In the genomic region with DNA sequence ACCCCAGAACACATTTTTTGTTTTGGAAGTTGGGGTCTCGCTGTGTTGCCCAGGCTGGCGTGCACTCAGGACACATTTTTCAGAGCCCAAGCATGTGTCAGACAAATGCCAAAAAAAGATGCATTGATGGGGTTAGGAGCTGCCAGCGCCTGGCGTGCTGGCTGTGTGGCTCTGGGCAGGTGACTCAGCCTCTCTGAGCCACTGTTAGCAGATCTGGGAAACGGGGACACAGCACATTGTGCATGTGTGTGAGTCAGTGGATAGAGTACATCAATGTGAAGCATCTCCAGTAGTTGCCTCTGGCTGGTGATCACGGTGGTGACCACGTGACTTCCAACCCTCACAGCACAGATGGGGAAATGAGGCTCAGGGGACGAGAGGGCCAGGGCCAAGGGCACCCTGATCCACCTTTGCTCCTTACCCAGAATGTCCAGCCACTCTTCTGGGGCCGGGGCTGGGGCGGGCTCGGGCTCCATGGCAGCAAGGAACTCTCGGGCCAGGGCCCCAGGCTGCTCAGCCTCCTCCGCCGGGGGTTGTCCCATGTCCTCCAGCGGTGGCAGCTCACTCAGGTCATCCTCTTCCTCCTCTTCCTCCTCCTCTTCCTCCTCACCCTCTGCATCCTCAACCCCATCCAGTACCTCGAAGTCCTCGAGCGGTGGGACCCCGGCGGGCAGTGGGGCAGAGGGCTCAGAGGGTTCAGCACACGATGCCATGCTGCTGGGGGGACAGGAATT, we compare ENCODE assay signal across 12 cellular contexts. TPM values are rescaled to one million over a fixed set of nuclear protein-coding genes. Genes with fewer than 3 reads are reported as not detected.
DNase-seq lines count a peak whose midpoint lies in the region; ATAC-seq and TF ChIP-seq lines count a peak whose summit lies in the region.
"Had no signal": no experiment of that assay in that cellular context is flagged by ENCODE, and none has a peak within 500 bp of the region (broad histone marks: within the 10 kb centered on the region; RNA-seq: fewer than 3 reads in every experiment).

No MANE protein-coding gene starts in this region.

- POLR2A ChIA-PET in AG04449 (lab: Yijun Ruan, JAX), result no interaction called here

- H3K18ac ChIP-seq in mesenchymal stem cell (ENCODE audit: low read depth in 1 of 2, low read length in 2 of 2), result no peak overlapping the region

- H3K14ac ChIP-seq in mesenchymal stem cell (ENCODE audit: low read length in 2 of 2), result no peak overlapping the region

- H4K91ac ChIP-seq in mesenchymal stem cell (ENCODE audit: low read length), result peak overlapping the region; percentile 93

- peak overlapping the region; percentile 12 for H2BK15ac ChIP-seq in mesenchymal stem cell (ENCODE audit: low read depth, poor library complexity, severe bottlenecking)

- DNase-seq in AG04449 (ENCODE audit: low read depth, low spot score), result no peak
- DNase-seq in GM20000 (ENCODE audit: low spot score), result peak; percentile 6
- no peak for DNase-seq in activated naive CD4-positive, alpha-beta T cell treated with anti-CD3 and anti-CD28 coated beads, Interleukin-2, amount 10 ng/mL, durations not matched to agents 7 days and 5 days
- peak; percentile 32 for DNase-seq in mesenchymal stem cell
- DNase-seq in HAP-1 (ENCODE audit: low spot score in 2 of 2), result no peak
- DNase-seq in HK-2 (ENCODE audit: unreplicated experiment), result no peak
- DNase-seq: activated CD4-positive, CD25-positive, alpha-beta regulatory T cell; islet precursor cell; NCI-H510A; upper lobe of right lung had no signal

- no peak overlapping the region for H2BK5ac ChIP-seq in mesenchymal stem cell (ENCODE audit: low read depth, low read length, poor library complexity, severe bottlenecking)

- no peak overlapping the region for H2BK120ac ChIP-seq in mesenchymal stem cell (ENCODE audit: low read depth, low read length)

- no peaks in the 10 kb centered on the region for H3K9me3 Mint-ChIP-seq in activated naive CD4-positive, alpha-beta T cell treated with anti-CD3 and anti-CD28 coated beads, Interleukin-2, amount 10 ng/mL, durations not matched to agents 7 days and 5 days

- in situ Hi-C loops in HAP-1 (cut with MboI; ENCODE audit: low sequenced_read_pairs), result no loop called here

- no peak overlapping the region for H3K23ac ChIP-seq in mesenchymal stem cell (ENCODE audit: low read length in 2 of 2)

- no peak overlapping the region for H2AFZ ChIP-seq in mesenchymal stem cell (ENCODE audit: low read depth, low read length)

- peaks cover 21% of the 10 kb centered on the region for H3K36me3 Mint-ChIP-seq in activated naive CD4-positive, alpha-beta T cell treated with anti-CD3 and anti-CD28 coated beads, Interleukin-2, amount 10 ng/mL, durations not matched to agents 7 days and 5 days

- TF ChIP-seq CTCF in AG04449 (IDR thresholded peaks at IDR 0.05; ENCODE audit: insufficient read depth, low read length, missing control alignments), result no peak
- TF ChIP-seq CTCF in GM20000 (IDR thresholded peaks at IDR 0.05; ENCODE audit: extremely low read depth, missing control alignments), result no peak

- H3K27ac Mint-ChIP-seq in activated naive CD4-positive, alpha-beta T cell treated with anti-CD3 and anti-CD28 coated beads, Interleukin-2, amount 10 ng/mL, durations not matched to agents 7 days and 5 days, result no peak overlapping the region

- ATAC-seq in HG03460 (IDR thresholded peaks at IDR 0.05; ENCODE audit: unreplicated experiment) (no peak), GM18873 (IDR thresholded peaks at IDR 0.05; ENCODE audit: low FRiP score, unreplicated experiment) (no peak)
- ATAC-seq: upper lobe of right lung had no signal

- H3K36me3 ChIP-seq in mesenchymal stem cell (ENCODE audit: control insufficient read depth in 1 of 2, insufficient read depth in 2 of 2, low read depth in 1 of 2, low read length in 2 of 2), result peaks cover 44 to 46% of the 10 kb centered on the region in 2 experiments
- peaks cover 48% of the 10 kb centered on the region for H3K36me3 ChIP-seq in HAP-1 (replicated peaks)

- H2BK12ac ChIP-seq in mesenchymal stem cell (ENCODE audit: low read length in 2 of 2), result no peak overlapping the region

- WGBS in mesenchymal stem cell, result 90% methylated on average over 14 of the region's 21 CpGs

- H3K79me1 ChIP-seq in mesenchymal stem cell (replicated peaks; ENCODE audit: low read length, poor library complexity, severe bottlenecking), result peaks cover 31% of the 10 kb centered on the region

- H3K4me3 Mint-ChIP-seq in activated naive CD4-positive, alpha-beta T cell treated with anti-CD3 and anti-CD28 coated beads, Interleukin-2, amount 10 ng/mL, durations not matched to agents 7 days and 5 days, result peak overlapping the region; percentile 84

- CTCF ChIA-PET in AG04449 (lab: Yijun Ruan, JAX), result interaction anchor here (2.0 kb wide), 1 partner anchor 80 kb away, joined by 5 read pairs; no protein-coding TSS in a partner anchor
- CTCF ChIA-PET in activated naive CD4-positive, alpha-beta T cell treated with anti-CD3 and anti-CD28 coated beads, Interleukin-2, amount 10 ng/mL, durations not matched to agents 7 days and 5 days (lab: Charles Lee), result no interaction called here

- peak overlapping the region; percentile 74 for H3K4me3 ChIP-seq in AG04449 (ENCODE audit: low read depth, low read length)
- peak overlapping the region in 1 of 2 experiments; percentile 92 for H3K4me3 ChIP-seq in mesenchymal stem cell (ENCODE audit: insufficient read depth in 1 of 2, low read depth in 1 of 2, low read length in 2 of 2)
- no peak overlapping the region for H3K4me3 ChIP-seq in HAP-1

- H3K4me1 Mint-ChIP-seq in activated naive CD4-positive, alpha-beta T cell treated with anti-CD3 and anti-CD28 coated beads, Interleukin-2, amount 10 ng/mL, durations not matched to agents 7 days and 5 days, result peaks cover 34% of the 10 kb centered on the region

- H3K4ac ChIP-seq in mesenchymal stem cell (ENCODE audit: low read depth in 1 of 2, low read length in 2 of 2), result peak overlapping the region in 1 of 2 experiments; percentile 18

- H3K27me3 ChIP-seq in mesenchymal stem cell (ENCODE audit: control insufficient read depth in 1 of 2, insufficient read depth in 1 of 2, low read length in 2 of 2) (no peaks in the 10 kb centered on the region), HAP-1 (ENCODE audit: low read depth) (no peaks in the 10 kb centered on the region)
- H3K27me3 ChIP-seq: upper lobe of right lung had no signal

- H3K4me1 ChIP-seq in mesenchymal stem cell (ENCODE audit: control insufficient read depth, insufficient read depth, low read depth, low read length), result peaks cover 11% of the 10 kb centered on the region
- H3K4me1 ChIP-seq in HAP-1, result peaks cover 6% of the 10 kb centered on the region; the same call in 1 of the 2 replicates

- no peak overlapping the region for H3K27ac ChIP-seq in mesenchymal stem cell (ENCODE audit: low read length, poor library complexity, severe bottlenecking)

- H2AK5ac ChIP-seq in mesenchymal stem cell (ENCODE audit: low read length, severe bottlenecking), result no peak overlapping the region

- peak overlapping the region; percentile 66 for H4K8ac ChIP-seq in mesenchymal stem cell (ENCODE audit: low read length)

- H3K4me2 ChIP-seq in mesenchymal stem cell (ENCODE audit: low read length, poor library complexity, severe bottlenecking), result no peak overlapping the region

- peak overlapping the region; percentile 92 for H3K9ac ChIP-seq in mesenchymal stem cell (ENCODE audit: low read length)

- peaks cover 7% of the 10 kb centered on the region for H3K27me3 Mint-ChIP-seq in activated naive CD4-positive, alpha-beta T cell treated with anti-CD3 and anti-CD28 coated beads, Interleukin-2, amount 10 ng/mL, durations not matched to agents 7 days and 5 days

- H3K9me3 ChIP-seq in mesenchymal stem cell (ENCODE audit: control insufficient read depth, low read length) (no peaks in the 10 kb centered on the region), HAP-1 (no peaks in the 10 kb centered on the region)
- H3K9me3 ChIP-seq: upper lobe of right lung had no signal

RNA-seq across cellular contexts. Expression of a gene that starts 1.9 kb away (rescaled TPM):
- polyA plus RNA-seq in mesenchymal stem cell (2013, experiment 1 of 2), result 175 TPM
- 169 TPM for polyA plus RNA-seq in mesenchymal stem cell (2013, experiment 2 of 2)

RNA-seq across cellular contexts. Expression of a gene that starts 16.2 kb away (rescaled TPM):
- 138 TPM for polyA plus RNA-seq in mesenchymal stem cell (2013, experiment 1 of 2)
- 134 TPM for polyA plus RNA-seq in mesenchymal stem cell (2013, experiment 2 of 2)

RNA-seq across cellular contexts. Expression of a gene that starts 19.6 kb away (rescaled TPM):
- 9.8 TPM for polyA plus RNA-seq in mesenchymal stem cell (2013, experiment 1 of 2)
- polyA plus RNA-seq in mesenchymal stem cell (2013, experiment 2 of 2), result 9.8 TPM

RNA-seq across cellular contexts. Expression of a gene that starts 30.2 kb away (rescaled TPM):
- 1,500 TPM for polyA plus RNA-seq in mesenchymal stem cell (2013, experiment 1 of 2)
- polyA plus RNA-seq in mesenchymal stem cell (2013, experiment 2 of 2), result 1,505 TPM

RNA-seq across cellular contexts. Expression of a gene that starts 47.2 kb away (rescaled TPM):
- polyA plus RNA-seq in mesenchymal stem cell (2013, experiment 1 of 2), result 64.9 TPM
- 73.1 TPM for polyA plus RNA-seq in mesenchymal stem cell (2013, experiment 2 of 2)

Comparison
In these comparisons a context has a peak if more than half of its experiments do, and no peak if none do; other contexts are left out.
1. DNase-seq: peak in GM20000 (single experiment) and mesenchymal stem cell (single experiment); none in AG04449 (single experiment), activated naive CD4-positive, alpha-beta T cell treated with anti-CD3 and anti-CD28 coated beads, Interleukin-2, amount 10 ng/mL, durations not matched to agents 7 days and 5 days (single experiment), HAP-1 (0 of 2) and HK-2 (single experiment).